In genomic region chr13:106122234-106122633, GRCh38 we compare ENCODE assay signal across 24 cellular contexts.
"Had no signal": no experiment of that assay in that cellular context is flagged by ENCODE, and none has a peak within 500 bp of the region (broad histone marks: within the 10 kb centered on the region; RNA-seq: fewer than 3 reads in every experiment).

No MANE protein-coding gene starts in this region.

- H3K4me3 ChIP-seq: MG63, PC-9, Peyer's patch, SJSA1, SK-N-MC had no signal

- H3K27me3 ChIP-seq: MG63, Peyer's patch, SJSA1 had no signal

- DNase-seq: KBM-7; MG63; NCI-H1092; NCI-H1105 treated with DMSO at 0.1 percent for 48 hours; NCI-H1417 treated with DMSO at 0.1 percent for 48 hours; NCI-H146; NCI-H187; NCI-H2029; NCI-H2081 treated with DMSO at 0.1 percent for 48 hours; NCI-H2171; NCI-H226; NCI-H446; NCI-H510A; NCI-H524 treated with DMSO at 0.1 percent for 48 hours; NCI-H69; NCI-H774; NK-92 treated with Interleukin-12 subunit alpha and Interleukin-12 subunit beta, amount 100 ng/mL, for 24 hours; PC-9; Peyer's patch; Right ventricle myocardium superior; SIG-M5 had no signal

- H3K4me2 ChIP-seq: PC-9 had no signal

- H2AFZ ChIP-seq: PC-9 had no signal

- H3K4me1 ChIP-seq: Peyer's patch had no signal

- H3K9me3 ChIP-seq: MG63, Peyer's patch, SJSA1 had no signal

- H3K27ac ChIP-seq: HL-60, PC-9, Peyer's patch, SJSA1, SK-N-MC had no signal

- H3K36me3 ChIP-seq: MG63, Peyer's patch, SJSA1 had no signal
